8 cellular contexts compared by ENCODE assay signal in genomic region chr7:155456772-155457543, GRCh38. TPM values are rescaled to one million over a fixed set of nuclear protein-coding genes. Genes with fewer than 3 reads are reported as not detected.
DNase-seq lines count a peak whose midpoint lies in the region; ATAC-seq, FAIRE-seq and TF ChIP-seq lines count a peak whose summit lies in the region.

No MANE protein-coding gene starts in this region.

- no peak for ATAC-seq in GM18870 (IDR thresholded peaks at IDR 0.05; ENCODE audit: unreplicated experiment)

- DNase-seq in activated naive CD4-positive, alpha-beta T cell treated with anti-CD3 and anti-CD28 coated beads for 36 hours, result peak; percentile 45
- DNase-seq in activated naive CD4-positive, alpha-beta T cell (lab: John Stamatoyannopoulos, UW), result no peak
- DNase-seq in NCI-H69 (lab: John Stamatoyannopoulos, UW), result peak; percentile 66
- peak; percentile 15 to 67 for DNase-seq in cardiac fibroblast (ENCODE audit: low read depth in 2 of 2)
- DNase-seq in keratinocyte (ENCODE audit: low read depth, low spot score), result no peak
- DNase-seq in SIG-M5 (lab: John Stamatoyannopoulos, UW), result no peak

- no peak for TF ChIP-seq CTCF in cardiac fibroblast (IDR thresholded peaks at IDR 0.05; ENCODE audit: low read depth, low read length)
- TF ChIP-seq CTCF in keratinocyte (optimal IDR thresholded peaks at IDR 0.05 in 1 of 3, IDR thresholded peaks at IDR 0.05 in 1 of 3, conservative IDR thresholded peaks at IDR 0.05 in 1 of 3; ENCODE audit: extremely low read depth in 1 of 3, insufficient read depth in 2 of 3, low read length in 3 of 3), result no peak

- H3K4me1 Mint-ChIP-seq in activated naive CD4-positive, alpha-beta T cell treated with anti-CD3 and anti-CD28 coated beads for 36 hours (ENCODE audit: low read depth), result peaks cover 22% of the 10 kb centered on the region

- no peaks in the 10 kb centered on the region for H3K79me2 ChIP-seq in keratinocyte (ENCODE audit: control insufficient read depth, insufficient read depth, low read length)

- H3K4me3 ChIP-seq in cardiac fibroblast (replicated peaks in 1 of 2; ENCODE audit: low read depth in 2 of 2, low read length in 2 of 2) (peak overlapping the region; percentile 35 to 46), keratinocyte (ENCODE audit: control insufficient read depth in 2 of 3, extremely low read depth in 1 of 3, insufficient read depth in 2 of 3, low read depth in 1 of 3, low read length in 3 of 3) (peak overlapping the region; percentile 40 to 67 (median 55)), skeletal muscle satellite cell (ENCODE audit: low read length) (peak overlapping the region; percentile 60)

- H3K27ac Mint-ChIP-seq in activated naive CD4-positive, alpha-beta T cell treated with anti-CD3 and anti-CD28 coated beads for 36 hours, result peak overlapping the region; percentile 18

- peak overlapping the region; percentile 68 for H2AFZ ChIP-seq in keratinocyte (ENCODE audit: control insufficient read depth, low read length)

- FAIRE-seq in keratinocyte (lab: Jason Lieb, UNC), result no peak

- dilution Hi-C loops in keratinocyte (cut with MboI; ENCODE audit: extremely low pct_ligation_motif_present, low sequenced_read_pairs), result no loop called here

- H3K4me3 Mint-ChIP-seq in activated naive CD4-positive, alpha-beta T cell treated with anti-CD3 and anti-CD28 coated beads for 36 hours, result peak overlapping the region; percentile 63

- intact Hi-C loops in activated naive CD4-positive, alpha-beta T cell treated with anti-CD3 and anti-CD28 coated beads for 36 hours (cut with micrococcal nuclease), result loop anchor here (2.0 to 5.0 kb wide), 2 partner anchors 52 to 350 kb away; no protein-coding TSS in a partner anchor

- H3K9ac ChIP-seq in keratinocyte (ENCODE audit: control insufficient read depth, extremely low read depth, insufficient read depth, low read length) (no peak overlapping the region), skeletal muscle satellite cell (ENCODE audit: low read depth, low read length) (no peak overlapping the region)

- H3K36me3 ChIP-seq in keratinocyte (ENCODE audit: control insufficient read depth in 2 of 2, extremely low read depth in 1 of 2, insufficient read depth in 2 of 2, low read length in 2 of 2) (no peaks in the 10 kb centered on the region), skeletal muscle satellite cell (ENCODE audit: insufficient read depth, low read length) (no peaks in the 10 kb centered on the region)

- CTCF ChIA-PET in activated naive CD4-positive, alpha-beta T cell treated with anti-CD3 and anti-CD28 coated beads for 36 hours (lab: Charles Lee), result interaction anchor here (0.6 kb wide), 1 partner anchor 457 kb away, joined by 3 read pairs; no protein-coding TSS in a partner anchor

- peaks cover 97% of the 10 kb centered on the region for H3K27me3 ChIP-seq in keratinocyte (ENCODE audit: control insufficient read depth, extremely low read depth, insufficient read depth, low read length)
- H3K27me3 ChIP-seq in skeletal muscle satellite cell (ENCODE audit: control insufficient read depth, insufficient read depth, low read length), result peaks cover 90% of the 10 kb centered on the region

- H3K27me3 Mint-ChIP-seq in activated naive CD4-positive, alpha-beta T cell treated with anti-CD3 and anti-CD28 coated beads for 36 hours (ENCODE audit: low read depth), result peaks cover 75% of the 10 kb centered on the region

- H3K9me3 Mint-ChIP-seq in activated naive CD4-positive, alpha-beta T cell treated with anti-CD3 and anti-CD28 coated beads for 36 hours, result no peaks in the 10 kb centered on the region

- H3K36me3 Mint-ChIP-seq in activated naive CD4-positive, alpha-beta T cell treated with anti-CD3 and anti-CD28 coated beads for 36 hours (ENCODE audit: low read depth), result no peaks in the 10 kb centered on the region

- H3K4me1 ChIP-seq in keratinocyte (ENCODE audit: control insufficient read depth, extremely low read depth, insufficient read depth, low read length) (no peaks in the 10 kb centered on the region), skeletal muscle satellite cell (ENCODE audit: control insufficient read depth, insufficient read depth, low read length) (no peaks in the 10 kb centered on the region)

- H3K27ac ChIP-seq in keratinocyte (ENCODE audit: control insufficient read depth, insufficient read depth, low read length), result no peak overlapping the region

- H3K4me2 ChIP-seq in keratinocyte (ENCODE audit: control insufficient read depth, extremely low read depth, insufficient read depth, low read depth, low read length), result peak overlapping the region; percentile 82
- peak overlapping the region; percentile 80 for H3K4me2 ChIP-seq in skeletal muscle satellite cell (ENCODE audit: low read length)

- H3K9me1 ChIP-seq in keratinocyte (ENCODE audit: control insufficient read depth, extremely low read depth, insufficient read depth, low read length), result no peaks in the 10 kb centered on the region

- H3K9me3 ChIP-seq in keratinocyte (ENCODE audit: control insufficient read depth, low read depth, low read length) (no peaks in the 10 kb centered on the region), skeletal muscle satellite cell (replicated peaks; ENCODE audit: low read length) (no peaks in the 10 kb centered on the region)

- H4K20me1 ChIP-seq in keratinocyte (ENCODE audit: control insufficient read depth, extremely low read depth, insufficient read depth, low read length), result peaks cover 4% of the 10 kb centered on the region

RNA-seq across cellular contexts. Expression of gene EN2, which starts 1.0 kb away (rescaled TPM):
- total RNA-seq in activated naive CD4-positive, alpha-beta T cell treated with anti-CD3 and anti-CD28 coated beads for 36 hours, result not detected
- 0.05 to 0.14 TPM (median 0.09 TPM) in 3 replicates for polyA plus RNA-seq in keratinocyte
- 0.15 TPM for polyA plus RNA-seq in keratinocyte (2011; ENCODE audit: low read depth)
- 0.16 and 0.23 TPM in 2 replicates for polyA plus RNA-seq in keratinocyte (2011; cell fraction: cytosol; rRNA removed)
- 0.31 and 0.56 TPM in 2 replicates for polyA plus RNA-seq in keratinocyte (2011; cell fraction: nucleus; rRNA removed)
- 0.14 and 0.24 TPM in 2 replicates for polyA plus RNA-seq in keratinocyte (2012; ENCODE audit: low replicate concordance)
- 0.26 TPM in 1 of 3 replicates, not detected in the others for polyA minus RNA-seq in keratinocyte
- not detected for polyA minus RNA-seq in keratinocyte (2011; cell fraction: cytosol; rRNA and poly(A)+ RNA removed)
- polyA minus RNA-seq in keratinocyte (2011; cell fraction: nucleus; rRNA and poly(A)+ RNA removed), result 0.21 and 0.23 TPM in 2 replicates
- not detected in 2 replicates for total RNA-seq in skeletal muscle satellite cell (2012; rRNA removed)

Comparison
In these comparisons a context has a peak if more than half of its experiments do, and no peak if none do; other contexts are left out.
1. DNase-seq: peak in activated naive CD4-positive, alpha-beta T cell treated with anti-CD3 and anti-CD28 coated beads for 36 hours (single experiment), NCI-H69 (single experiment) and cardiac fibroblast (2 of 2); none in activated naive CD4-positive, alpha-beta T cell (0 of 4), keratinocyte (single experiment) and SIG-M5 (single experiment).
2. Peak in every context shown above with its lines, with median percentiles within 50 percentile points of each other: H3K4me3 ChIP-seq.